ENCODE assay signal across 16 cellular contexts in the genomic region with DNA sequence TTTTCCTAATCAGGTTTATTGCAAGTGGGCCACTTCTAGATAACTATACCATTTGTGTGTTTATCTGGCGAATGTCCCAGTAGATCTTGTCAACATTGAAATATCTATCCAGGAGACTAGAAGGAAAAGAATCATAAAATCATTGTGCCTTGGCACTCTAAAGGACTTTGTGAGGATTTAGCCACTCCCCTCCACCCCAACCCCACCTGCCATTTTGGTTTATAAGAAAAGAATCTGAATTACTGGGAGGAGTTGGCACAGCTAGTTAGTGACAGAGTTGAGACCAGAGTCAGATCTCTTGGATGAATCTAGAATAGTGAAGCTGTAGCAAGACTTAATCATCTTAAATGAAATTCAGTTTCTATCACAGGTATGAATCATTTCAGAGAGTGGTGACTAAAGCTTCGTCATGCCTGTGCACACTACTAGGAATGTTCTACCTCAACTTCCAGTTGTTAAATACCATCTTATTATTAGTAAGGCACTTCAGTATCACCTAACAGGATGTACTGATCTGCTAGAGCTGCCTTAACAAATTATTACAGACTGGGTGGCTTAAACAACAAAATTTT.
DNase-seq lines count a peak whose midpoint lies in the region; ATAC-seq and TF ChIP-seq lines count a peak whose summit lies in the region.
"Had no signal": no experiment of that assay in that cellular context is flagged by ENCODE, and none has a peak within 500 bp of the region (broad histone marks: within the 10 kb centered on the region; RNA-seq: fewer than 3 reads in every experiment).

No MANE protein-coding gene starts in this region.

- H3K27me3 ChIP-seq in PC-3 (ENCODE audit: low read length) = no peaks in the 10 kb centered on the region
- peaks cover 0 to 3% of the 10 kb centered on the region in 2 experiments for H3K27me3 ChIP-seq in mesenchymal stem cell (ENCODE audit: control insufficient read depth in 1 of 2, insufficient read depth in 1 of 2, low read length in 2 of 2)
- H3K27me3 ChIP-seq: heart right ventricle had no signal

- no peak for DNase-seq in activated CD4-positive, CD25-positive, alpha-beta regulatory T cell treated with anti-CD3 and anti-CD28 coated beads, Interleukin-2, amount 50 U/mL, for 72 hours
- DNase-seq in PC-3 (peak; percentile 83), epithelial cell of proximal tubule (ENCODE audit: low read depth) (peak; percentile 61), Right ventricle myocardium inferior (ENCODE audit: missing footprints) (no peak), mesenchymal stem cell (no peak)
- no peak for DNase-seq in stimulated activated effector memory CD8-positive, alpha-beta T cell treated with anti-CD3 and anti-CD28 coated beads, Interleukin-12 subunit alpha, Interleukin-12 subunit beta, amount 100 ng/mL, for 72 hours (ENCODE audit: low spot score in 2 of 2)
- DNase-seq: activated T-cell treated with anti-CD3 and anti-CD28 coated beads, Interleukin-2, amount 50 U/mL, for 48 hours; Caco-2; heart right ventricle; NCI-H2029 had no signal

- H3K4me3 Mint-ChIP-seq in stimulated activated effector memory CD8-positive, alpha-beta T cell treated with anti-CD3 and anti-CD28 coated beads, Interleukin-12 subunit alpha, Interleukin-12 subunit beta, amount 100 ng/mL, for 72 hours = no peak overlapping the region
- H3K4me3 Mint-ChIP-seq: WTC11 had no signal

- H3K23ac ChIP-seq in mesenchymal stem cell (ENCODE audit: low read length in 2 of 2) = no peak overlapping the region

- peak; percentile 69 to 78 for ATAC-seq in activated CD4-positive, CD25-positive, alpha-beta regulatory T cell treated with anti-CD3 and anti-CD28 coated beads, Interleukin-2, amount 50 U/mL, for 24 hours
- peak; percentile 89 for ATAC-seq in PC-3
- peak; percentile 79 for ATAC-seq in stimulated activated effector memory CD8-positive, alpha-beta T cell treated with anti-CD3 and anti-CD28 coated beads, Interleukin-12 subunit alpha, Interleukin-12 subunit beta, amount 100 ng/mL, for 72 hours
- no peak for ATAC-seq in HG03439 (IDR thresholded peaks at IDR 0.05; ENCODE audit: unreplicated experiment)
- no peak for ATAC-seq in Right ventricle myocardium inferior
- ATAC-seq: A549, heart right ventricle, WTC11 had no signal

- H3F3A ChIP-seq in PC-3 (ENCODE audit: low read length, unreplicated experiment) = peaks cover 4% of the 10 kb centered on the region

- no peak overlapping the region for H3K27ac Mint-ChIP-seq in stimulated activated effector memory CD8-positive, alpha-beta T cell treated with anti-CD3 and anti-CD28 coated beads, Interleukin-12 subunit alpha, Interleukin-12 subunit beta, amount 100 ng/mL, for 72 hours
- H3K27ac Mint-ChIP-seq: WTC11 had no signal

- H3K36me3 ChIP-seq in PC-3 (ENCODE audit: low read depth, low read length) (no peaks in the 10 kb centered on the region), mesenchymal stem cell (ENCODE audit: control insufficient read depth in 1 of 2, insufficient read depth in 2 of 2, low read depth in 1 of 2, low read length in 2 of 2) (no peaks in the 10 kb centered on the region)
- H3K36me3 ChIP-seq: heart right ventricle, thoracic aorta had no signal

- H3K4me3 ChIP-seq in PC-3 (ENCODE audit: low read length) (no peak overlapping the region), epithelial cell of proximal tubule (ENCODE audit: low read depth, low read length) (no peak overlapping the region), mesenchymal stem cell (ENCODE audit: insufficient read depth in 1 of 2, low read depth in 1 of 2, low read length in 2 of 2) (no peak overlapping the region)
- H3K4me3 ChIP-seq: A549, heart right ventricle, skin epidermis, thoracic aorta had no signal

- H4K20me1 ChIP-seq in PC-3 (ENCODE audit: low read length) = no peaks in the 10 kb centered on the region

- no peak overlapping the region for H4K91ac ChIP-seq in mesenchymal stem cell (ENCODE audit: low read length)

- no peak overlapping the region for H3K18ac ChIP-seq in mesenchymal stem cell (ENCODE audit: low read depth in 1 of 2, low read length in 2 of 2)

- no peaks in the 10 kb centered on the region for H3K79me1 ChIP-seq in mesenchymal stem cell (replicated peaks; ENCODE audit: low read length, poor library complexity, severe bottlenecking)

- H3K9me2 ChIP-seq in PC-3 (replicated peaks; ENCODE audit: low read length) = no peaks in the 10 kb centered on the region

- BruUV-seq in PC-3 (replicated peaks; lab: Mats Ljungman, UMichigan) = no TSS peak

- CTCF ChIA-PET in PC-3 (lab: Charles Lee) = no interaction called here

- no peak overlapping the region for H3K4ac ChIP-seq in mesenchymal stem cell (ENCODE audit: low read depth in 1 of 2, low read length in 2 of 2)

- POLR2A ChIA-PET in PC-3 (lab: Charles Lee; ENCODE audit: unreplicated experiment) = no interaction called here

- no peak overlapping the region for H2BK5ac ChIP-seq in mesenchymal stem cell (ENCODE audit: low read depth, low read length, poor library complexity, severe bottlenecking)

- H3K27ac ChIP-seq in PC-3 (ENCODE audit: low read length) (peak overlapping the region; percentile 94), mesenchymal stem cell (ENCODE audit: low read length, poor library complexity, severe bottlenecking) (no peak overlapping the region)
- H3K27ac ChIP-seq: A549, heart right ventricle, skin epidermis, thoracic aorta had no signal

- no peak overlapping the region for H2BK120ac ChIP-seq in mesenchymal stem cell (ENCODE audit: low read depth, low read length)

- H2AFZ ChIP-seq in PC-3 (ENCODE audit: low read length) (no peak overlapping the region), mesenchymal stem cell (ENCODE audit: low read depth, low read length) (no peak overlapping the region)

- H3K4me1 Mint-ChIP-seq in stimulated activated effector memory CD8-positive, alpha-beta T cell treated with anti-CD3 and anti-CD28 coated beads, Interleukin-12 subunit alpha, Interleukin-12 subunit beta, amount 100 ng/mL, for 72 hours = no peaks in the 10 kb centered on the region
- H3K4me1 Mint-ChIP-seq: WTC11 had no signal

- 80% methylated on average over 1 of the region's 2 CpGs for WGBS in mesenchymal stem cell

- no peak overlapping the region for H2BK15ac ChIP-seq in mesenchymal stem cell (ENCODE audit: low read depth, poor library complexity, severe bottlenecking)

- no peaks in the 10 kb centered on the region for H3K36me3 Mint-ChIP-seq in stimulated activated effector memory CD8-positive, alpha-beta T cell treated with anti-CD3 and anti-CD28 coated beads, Interleukin-12 subunit alpha, Interleukin-12 subunit beta, amount 100 ng/mL, for 72 hours
- H3K36me3 Mint-ChIP-seq: WTC11 had no signal

- no peaks in the 10 kb centered on the region for H3K79me2 ChIP-seq in PC-3 (ENCODE audit: low read length)

- intact Hi-C loops in PC-3 (cut with micrococcal nuclease) (no loop called here), Right ventricle myocardium inferior (cut with DNase I) (no loop called here)

- no peak overlapping the region for H3K14ac ChIP-seq in mesenchymal stem cell (ENCODE audit: low read length in 2 of 2)

- H3K4me2 ChIP-seq in PC-3 (ENCODE audit: low read length) (peak overlapping the region; percentile 45), mesenchymal stem cell (ENCODE audit: low read length, poor library complexity, severe bottlenecking) (no peak overlapping the region)
- H3K4me2 ChIP-seq: A549 had no signal

- no peak overlapping the region for H2AK5ac ChIP-seq in mesenchymal stem cell (ENCODE audit: low read length, severe bottlenecking)

- H3K4me1 ChIP-seq in PC-3 (ENCODE audit: insufficient read depth, low read length) (peaks cover 33% of the 10 kb centered on the region), mesenchymal stem cell (ENCODE audit: control insufficient read depth, insufficient read depth, low read depth, low read length) (no peaks in the 10 kb centered on the region)
- H3K4me1 ChIP-seq: A549, Caco-2 had no signal

- no peak overlapping the region for H2BK12ac ChIP-seq in mesenchymal stem cell (ENCODE audit: low read length in 2 of 2)

- no peaks in the 10 kb centered on the region for H3K9me3 ChIP-seq in PC-3 (ENCODE audit: low read length)
- H3K9me3 ChIP-seq in mesenchymal stem cell (ENCODE audit: control insufficient read depth, low read length) = no peaks in the 10 kb centered on the region
- H3K9me3 ChIP-seq: A549, Caco-2, thoracic aorta had no signal

- no peak for TF ChIP-seq CTCF in PC-3 (conservative IDR thresholded peaks at IDR 0.05; ENCODE audit: low read depth, low read length)
- TF ChIP-seq CTCF in epithelial cell of proximal tubule (conservative IDR thresholded peaks at IDR 0.05; ENCODE audit: low read depth, low read length) = no peak

- H4K8ac ChIP-seq in mesenchymal stem cell (ENCODE audit: low read length) = no peak overlapping the region

- H3K9ac ChIP-seq in PC-3 (ENCODE audit: low read length) = peak overlapping the region; percentile 47; the same call in 1 of the 2 replicates
- no peak overlapping the region for H3K9ac ChIP-seq in mesenchymal stem cell (ENCODE audit: low read length)

- H3K9me3 Mint-ChIP-seq in stimulated activated effector memory CD8-positive, alpha-beta T cell treated with anti-CD3 and anti-CD28 coated beads, Interleukin-12 subunit alpha, Interleukin-12 subunit beta, amount 100 ng/mL, for 72 hours = no peaks in the 10 kb centered on the region

Comparison
In these comparisons a context has a peak if more than half of its experiments do, and no peak if none do; other contexts are left out.
1. ATAC-seq: peak in activated CD4-positive, CD25-positive, alpha-beta regulatory T cell treated with anti-CD3 and anti-CD28 coated beads, Interleukin-2, amount 50 U/mL, for 24 hours (2 of 2), PC-3 (single experiment) and stimulated activated effector memory CD8-positive, alpha-beta T cell treated with anti-CD3 and anti-CD28 coated beads, Interleukin-12 subunit alpha, Interleukin-12 subunit beta, amount 100 ng/mL, for 72 hours (single experiment); none in HG03439 (single experiment) and Right ventricle myocardium inferior (single experiment).
2. DNase-seq: peak in PC-3 (single experiment) and epithelial cell of proximal tubule (single experiment); none in activated CD4-positive, CD25-positive, alpha-beta regulatory T cell treated with anti-CD3 and anti-CD28 coated beads, Interleukin-2, amount 50 U/mL, for 72 hours (single experiment), stimulated activated effector memory CD8-positive, alpha-beta T cell treated with anti-CD3 and anti-CD28 coated beads, Interleukin-12 subunit alpha, Interleukin-12 subunit beta, amount 100 ng/mL, for 72 hours (0 of 2), Right ventricle myocardium inferior (single experiment) and mesenchymal stem cell (single experiment).